Comparison of ENCODE assay signal across 8 cellular contexts in genomic region chr1:200029624-200030074, GRCh38. TPM values are rescaled to one million over a fixed set of nuclear protein-coding genes. Genes with fewer than 3 reads are reported as not detected.
DNase-seq lines count a peak whose midpoint lies in the region; TF ChIP-seq lines count a peak whose summit lies in the region.

No MANE protein-coding gene starts in this region.

- no peak overlapping the region for H3K27ac ChIP-seq in suprapubic skin

- H3K9me3 ChIP-seq in suprapubic skin: no peaks in the 10 kb centered on the region

- no peaks in the 10 kb centered on the region for H3K9me3 Mint-ChIP-seq in activated T-cell treated with anti-CD3 and anti-CD28 coated beads, Interleukin-2, amount 50 U/mL, for 24 hours
- no peaks in the 10 kb centered on the region for H3K9me3 Mint-ChIP-seq in activated naive CD8-positive, alpha-beta T cell treated with anti-CD3 and anti-CD28 coated beads for 36 hours

- H3K27me3 Mint-ChIP-seq in activated T-cell treated with anti-CD3 and anti-CD28 coated beads, Interleukin-2, amount 50 U/mL, for 24 hours: peaks cover 62% of the 10 kb centered on the region
- H3K27me3 Mint-ChIP-seq in activated naive CD8-positive, alpha-beta T cell treated with anti-CD3 and anti-CD28 coated beads for 36 hours: peaks cover 61% of the 10 kb centered on the region

- H3K27ac Mint-ChIP-seq in activated T-cell treated with anti-CD3 and anti-CD28 coated beads, Interleukin-2, amount 50 U/mL, for 24 hours: no peak overlapping the region
- no peak overlapping the region for H3K27ac Mint-ChIP-seq in activated naive CD8-positive, alpha-beta T cell treated with anti-CD3 and anti-CD28 coated beads for 36 hours

- TF ChIP-seq CTCF in suprapubic skin (IDR thresholded peaks at IDR 0.05): no peak

- H3K27me3 ChIP-seq in suprapubic skin: peaks cover 86% of the 10 kb centered on the region

- no peak for DNase-seq in activated T-cell treated with anti-CD3 and anti-CD28 coated beads, Interleukin-2, amount 50 U/mL, for 24 hours
- DNase-seq in activated T-cell treated with anti-CD3 and anti-CD28 coated beads for 4 hours (no peak), left kidney (ENCODE audit: low read depth, low spot score) (peak; percentile 30), suprapubic skin (ENCODE audit: low spot score in 2 of 2) (no peak), HuH-7 (ENCODE audit: low spot score) (no peak), NCI-H187 (lab: John Stamatoyannopoulos, UW) (no peak)
- no peak for DNase-seq in activated naive CD8-positive, alpha-beta T cell treated with anti-CD3 and anti-CD28 coated beads for 36 hours
- DNase-seq in activated CD8-positive, alpha-beta memory T cell treated with anti-CD3 and anti-CD28 coated beads, Interleukin-2, amount 50 U/mL, for 4 hours: no peak

- H3K4me1 Mint-ChIP-seq in activated T-cell treated with anti-CD3 and anti-CD28 coated beads, Interleukin-2, amount 50 U/mL, for 24 hours (ENCODE audit: low read depth): peaks cover 4% of the 10 kb centered on the region
- H3K4me1 Mint-ChIP-seq in activated naive CD8-positive, alpha-beta T cell treated with anti-CD3 and anti-CD28 coated beads for 36 hours: peaks cover 7% of the 10 kb centered on the region

- no peak for TF ChIP-seq EP300 in suprapubic skin (IDR thresholded peaks at IDR 0.05)

- no peaks in the 10 kb centered on the region for H3K36me3 Mint-ChIP-seq in activated T-cell treated with anti-CD3 and anti-CD28 coated beads, Interleukin-2, amount 50 U/mL, for 24 hours (ENCODE audit: low read depth)
- no peaks in the 10 kb centered on the region for H3K36me3 Mint-ChIP-seq in activated naive CD8-positive, alpha-beta T cell treated with anti-CD3 and anti-CD28 coated beads for 36 hours

- H3K36me3 ChIP-seq in suprapubic skin: no peaks in the 10 kb centered on the region

- peak overlapping the region; percentile 49 for H3K4me3 ChIP-seq in suprapubic skin

- H3K4me1 ChIP-seq in suprapubic skin: peaks cover 18% of the 10 kb centered on the region

- WGBS in suprapubic skin: 18% methylated on average over 17 of the region's 21 CpGs

- no peak for TF ChIP-seq POLR2A in suprapubic skin (IDR thresholded peaks at IDR 0.05)

- H3K4me3 Mint-ChIP-seq in activated T-cell treated with anti-CD3 and anti-CD28 coated beads, Interleukin-2, amount 50 U/mL, for 24 hours: peak overlapping the region; percentile 51
- H3K4me3 Mint-ChIP-seq in activated naive CD8-positive, alpha-beta T cell treated with anti-CD3 and anti-CD28 coated beads for 36 hours: peak overlapping the region; percentile 51

RNA-seq across cellular contexts. Expression of gene NR5A2, which starts 2.1 kb away (rescaled TPM):
- under 1 TPM; 0.06 to 0.08 TPM for total RNA-seq in activated naive CD8-positive, alpha-beta T cell treated with anti-CD3 and anti-CD28 coated beads for 36 hours
- total RNA-seq in suprapubic skin: 1 to 10 TPM in 2 of 4 donors, under 1 TPM in 2; 0.49 to 3.3 (median 0.96) TPM
